15 cellular contexts compared by ENCODE assay signal in genomic region chr13:98871727-98872126, GRCh38.
DNase-seq lines count a peak whose midpoint lies in the region; ATAC-seq and TF ChIP-seq lines count a peak whose summit lies in the region.
"Had no signal": no experiment of that assay in that cellular context is flagged by ENCODE, and none has a peak within 500 bp of the region (broad histone marks: within the 10 kb centered on the region; RNA-seq: fewer than 3 reads in every experiment).

No MANE protein-coding gene starts in this region.

- peaks cover 3 to 34% of the 10 kb centered on the region in 2 donors for H3K36me3 ChIP-seq in vagina

- H3K27me3 ChIP-seq in right cardiac atrium (ENCODE audit: control insufficient read depth, insufficient read depth) (no peaks in the 10 kb centered on the region), vagina (no peaks in the 10 kb centered on the region)
- H3K27me3 ChIP-seq: BLaER1 treated with 17β-estradiol and CSF1 and Interleukin-3, amounts not matched to agents 10 nM and 100 nM had no signal

- H3K27ac Mint-ChIP-seq in stimulated activated effector memory CD8-positive, alpha-beta T cell treated with anti-CD3 and anti-CD28 coated beads, Interleukin-12 subunit alpha, Interleukin-12 subunit beta, amount 100 ng/mL, for 72 hours: no peak overlapping the region

- WGBS in right cardiac atrium: 93% methylated on average over 13 of the region's 13 CpGs

- DNase-seq in right cardiac atrium: no peak
- no peak for DNase-seq in left ventricle myocardium superior
- DNase-seq in stimulated activated effector memory CD8-positive, alpha-beta T cell treated with anti-CD3 and anti-CD28 coated beads, Interleukin-12 subunit alpha, Interleukin-12 subunit beta, amount 100 ng/mL, for 72 hours (ENCODE audit: low spot score in 2 of 2): no peak
- no peak for DNase-seq in vagina (ENCODE audit: extremely low spot score in 2 of 2)
- DNase-seq in NCI-H1048 (lab: John Stamatoyannopoulos, UW): no peak
- DNase-seq: ACHN; Calu3; CD4-positive, alpha-beta T cell; DMS 273 treated with DMSO at 0.1 percent for 48 hours; GOT3 had no signal

- peaks cover 12% of the 10 kb centered on the region for H3K9me3 Mint-ChIP-seq in stimulated activated effector memory CD8-positive, alpha-beta T cell treated with anti-CD3 and anti-CD28 coated beads, Interleukin-12 subunit alpha, Interleukin-12 subunit beta, amount 100 ng/mL, for 72 hours
- H3K9me3 Mint-ChIP-seq: CD4-positive, alpha-beta T cell had no signal

- intact Hi-C loops in right cardiac atrium (cut with DNase I): loop anchor here in 1 of 4 donors (10.0 kb wide), 1 partner anchor 163 kb away; no protein-coding TSS in a partner anchor
- intact Hi-C loops in left ventricle myocardium superior (cut with micrococcal nuclease): no loop called here
- intact Hi-C loops in vagina (cut with DNase I): no loop called here

- no peak overlapping the region for H3K4me3 Mint-ChIP-seq in stimulated activated effector memory CD8-positive, alpha-beta T cell treated with anti-CD3 and anti-CD28 coated beads, Interleukin-12 subunit alpha, Interleukin-12 subunit beta, amount 100 ng/mL, for 72 hours
- H3K4me3 Mint-ChIP-seq: CD4-positive, alpha-beta T cell had no signal

- peaks cover 46% of the 10 kb centered on the region for H3K36me3 Mint-ChIP-seq in stimulated activated effector memory CD8-positive, alpha-beta T cell treated with anti-CD3 and anti-CD28 coated beads, Interleukin-12 subunit alpha, Interleukin-12 subunit beta, amount 100 ng/mL, for 72 hours

- ATAC-seq in right cardiac atrium (peak; percentile 15 to 16), left ventricle myocardium superior (no peak), esophagus mucosa (peak; percentile 13), GM18868 (IDR thresholded peaks at IDR 0.05; ENCODE audit: unreplicated experiment) (no peak)
- ATAC-seq in stimulated activated effector memory CD8-positive, alpha-beta T cell treated with anti-CD3 and anti-CD28 coated beads, Interleukin-12 subunit alpha, Interleukin-12 subunit beta, amount 100 ng/mL, for 72 hours: peak; percentile 8
- ATAC-seq: HCT116 had no signal

- H3K4me1 Mint-ChIP-seq in stimulated activated effector memory CD8-positive, alpha-beta T cell treated with anti-CD3 and anti-CD28 coated beads, Interleukin-12 subunit alpha, Interleukin-12 subunit beta, amount 100 ng/mL, for 72 hours: peaks cover 17% of the 10 kb centered on the region

- no peak for TF ChIP-seq CTCF in vagina (IDR thresholded peaks at IDR 0.05)

- no peaks in the 10 kb centered on the region for H3K9me3 ChIP-seq in right cardiac atrium (ENCODE audit: control insufficient read depth, low read length)
- H3K9me3 ChIP-seq in vagina: no peaks in the 10 kb centered on the region

- no peak overlapping the region for H3K4me3 ChIP-seq in right cardiac atrium (ENCODE audit: low read length)
- no peak overlapping the region for H3K4me3 ChIP-seq in vagina
- H3K4me3 ChIP-seq: BLaER1 treated with 17β-estradiol and CSF1 and Interleukin-3, amounts not matched to agents 10 nM and 100 nM had no signal

- TF ChIP-seq POLR2A in vagina (IDR thresholded peaks at IDR 0.05): no peak

- no peaks in the 10 kb centered on the region for H3K4me1 ChIP-seq in right cardiac atrium (ENCODE audit: control insufficient read depth, insufficient read depth, low read length)
- H3K4me1 ChIP-seq in vagina: no peaks in the 10 kb centered on the region

- H3K27ac ChIP-seq in right cardiac atrium (ENCODE audit: low read length) (no peak overlapping the region), vagina (no peak overlapping the region)
- H3K27ac ChIP-seq: BLaER1 treated with 17β-estradiol and CSF1 and Interleukin-3, amounts not matched to agents 10 nM and 100 nM; HL-60 had no signal

Comparison
In these comparisons a context has a peak if more than half of its experiments do, and no peak if none do; other contexts are left out.
1. ATAC-seq: peak in right cardiac atrium (2 of 2), esophagus mucosa (single experiment) and stimulated activated effector memory CD8-positive, alpha-beta T cell treated with anti-CD3 and anti-CD28 coated beads, Interleukin-12 subunit alpha, Interleukin-12 subunit beta, amount 100 ng/mL, for 72 hours (single experiment); none in left ventricle myocardium superior (single experiment) and GM18868 (single experiment).